ENCODE assay signal across 18 cellular contexts in the genomic region with DNA sequence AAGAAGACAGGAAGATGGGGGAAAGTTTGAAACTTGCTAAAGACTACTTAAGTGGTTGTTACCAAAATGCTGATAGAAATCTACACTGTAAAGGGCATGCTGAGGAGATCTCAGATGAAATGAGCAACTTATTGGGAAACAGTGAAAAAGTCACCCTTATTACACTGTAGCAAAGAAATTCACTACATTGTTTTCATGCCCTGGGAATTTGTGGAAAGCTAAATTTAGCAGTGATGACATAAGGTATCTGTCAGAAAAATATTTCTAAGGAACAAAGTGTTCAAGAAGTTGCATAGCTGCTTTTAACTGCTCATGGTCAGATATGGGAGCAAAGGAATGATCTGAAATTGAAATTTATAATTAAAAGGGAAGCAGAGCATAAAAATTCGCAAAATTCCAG.
DNase-seq lines count a peak whose midpoint lies in the region; ATAC-seq and TF ChIP-seq lines count a peak whose summit lies in the region.
"Had no signal": no experiment of that assay in that cellular context is flagged by ENCODE, and none has a peak within 500 bp of the region (broad histone marks: within the 10 kb centered on the region; RNA-seq: fewer than 3 reads in every experiment).

No MANE protein-coding gene starts in this region.

- no peaks in the 10 kb centered on the region for H3K27me3 ChIP-seq in foreskin keratinocyte

- H3K4me1 Mint-ChIP-seq in HFFc6 (ENCODE audit: low read depth) = peaks cover 12% of the 10 kb centered on the region; the same call in 1 of the 2 replicates
- H3K4me1 Mint-ChIP-seq: CD14-positive monocyte, GM23338 had no signal

- ATAC-seq in foreskin keratinocyte = no peak
- ATAC-seq: GM12878, GM23338, HCT116 had no signal

- H3K4me3 Mint-ChIP-seq in HFFc6 = no peak overlapping the region
- H3K4me3 Mint-ChIP-seq: CD14-positive monocyte, GM23338 had no signal

- no peak overlapping the region for H3K27ac ChIP-seq in foreskin keratinocyte

- H3K27ac Mint-ChIP-seq in HFFc6 = peak overlapping the region; percentile 77; the same call in 1 of the 2 replicates
- H3K27ac Mint-ChIP-seq: CD14-positive monocyte, GM23338 had no signal

- H3K4me3 ChIP-seq in AG10803 (ENCODE audit: low read length) = no peak overlapping the region
- H3K4me3 ChIP-seq in cardiac fibroblast (replicated peaks in 1 of 2; ENCODE audit: low read depth in 2 of 2, low read length in 2 of 2) = no peak overlapping the region
- H3K4me3 ChIP-seq: GM12878, GM23338 had no signal

- TF ChIP-seq CTCF in AG10803 (conservative IDR thresholded peaks at IDR 0.05; ENCODE audit: low read length) (no peak), HFFc6 (IDR thresholded peaks at IDR 0.05) (no peak), cardiac fibroblast (IDR thresholded peaks at IDR 0.05; ENCODE audit: low read depth, low read length) (no peak), foreskin keratinocyte (conservative IDR thresholded peaks at IDR 0.05) (no peak)

- H3K9me3 Mint-ChIP-seq in HFFc6 = peaks cover 13% of the 10 kb centered on the region

- DNase-seq in AG10803 (ENCODE audit: low read depth) (peak; percentile 38), HFFc6 (peak; percentile 75), cardiac fibroblast (ENCODE audit: low read depth in 2 of 2) (peak; percentile 81 to 84), foreskin keratinocyte (peak; percentile 39 to 66), anterior cingulate cortex (lab: John Stamatoyannopoulos, UW) (no peak), NCI-H1417 (lab: John Stamatoyannopoulos, UW) (no peak), DMS153 treated with DMSO at 0.1 percent for 48 hours (lab: John Stamatoyannopoulos, UW; ENCODE audit: unreplicated experiment) (no peak)
- DNase-seq in activated T-cell treated with anti-CD3 and anti-CD28 coated beads, Interleukin-2, amount 50 U/mL, for 1 hour = no peak
- DNase-seq: DND-41, KBM-7, NCI-H1417 treated with DMSO at 0.1 percent for 48 hours, NCI-H2029, NCI-H345, NCI-H524 treated with DMSO at 0.1 percent for 48 hours had no signal

- no peaks in the 10 kb centered on the region for H3K27me3 Mint-ChIP-seq in HFFc6 (ENCODE audit: insufficient read depth)

- H3K36me3 Mint-ChIP-seq in HFFc6 (ENCODE audit: low read depth) = peaks cover 6% of the 10 kb centered on the region; the same call in 1 of the 2 replicates
- H3K36me3 Mint-ChIP-seq: CD14-positive monocyte had no signal

- H3K4me1 ChIP-seq in foreskin keratinocyte = no peaks in the 10 kb centered on the region

Comparison
In these comparisons a context has a peak if more than half of its experiments do, and no peak if none do; other contexts are left out.
1. DNase-seq: peak in AG10803 (single experiment), HFFc6 (single experiment), cardiac fibroblast (2 of 2) and foreskin keratinocyte (2 of 2); none in anterior cingulate cortex (0 of 58), activated T-cell treated with anti-CD3 and anti-CD28 coated beads, Interleukin-2, amount 50 U/mL, for 1 hour (single experiment), NCI-H1417 (0 of 3) and DMS153 treated with DMSO at 0.1 percent for 48 hours (single experiment).